ENCODE assay signal across 23 cellular contexts in genomic region chr13:109152941-109153340, GRCh38.
"Had no signal": no experiment of that assay in that cellular context is flagged by ENCODE, and none has a peak within 500 bp of the region (broad histone marks: within the 10 kb centered on the region; RNA-seq: fewer than 3 reads in every experiment).

No MANE protein-coding gene starts in this region.

- ATAC-seq: activated T-cell treated with anti-CD3 and anti-CD28 coated beads, Interleukin-2, amount 50 U/mL, for 4 hours; heart left ventricle; natural killer cell; pancreas; psoas muscle; T-helper 17 cell had no signal

- H3K4me1 ChIP-seq: pancreas, right atrium auricular region had no signal

- H3K36me3 ChIP-seq: cardiac muscle cell, heart left ventricle, left ventricle myocardium inferior, pancreas, right atrium auricular region, thyroid gland had no signal

- H3K27ac ChIP-seq: cardiac muscle cell, heart left ventricle, left ventricle myocardium inferior, pancreas, psoas muscle, right atrium auricular region, thyroid gland had no signal

- H3K4me3 Mint-ChIP-seq: activated naive CD8-positive, alpha-beta T cell treated with anti-CD3 and anti-CD28 coated beads for 36 hours; activated T-cell treated with anti-CD3 and anti-CD28 coated beads, Interleukin-2, amount 50 U/mL, for 4 hours; endodermal cell; mesothelial cell of epicardium; natural killer cell; stimulated activated naive CD8-positive, alpha-beta T cell treated with anti-CD3 and anti-CD28 coated beads, Interleukin-15, Interleukin-2, amounts not matched to agents 100 ng/mL and 50 ng/mL, for 24 hours; T-helper 17 cell had no signal

- H3K4me3 ChIP-seq: cardiac muscle cell, heart left ventricle, left ventricle myocardium inferior, pancreas, psoas muscle, right atrium auricular region, thyroid gland had no signal

- H3K9me3 Mint-ChIP-seq: activated naive CD8-positive, alpha-beta T cell treated with anti-CD3 and anti-CD28 coated beads for 36 hours; activated T-cell treated with anti-CD3 and anti-CD28 coated beads, Interleukin-2, amount 50 U/mL, for 4 hours; endodermal cell; mesothelial cell of epicardium; natural killer cell; stimulated activated naive CD8-positive, alpha-beta T cell treated with anti-CD3 and anti-CD28 coated beads, Interleukin-15, Interleukin-2, amounts not matched to agents 100 ng/mL and 50 ng/mL, for 24 hours had no signal

- H3K4me1 Mint-ChIP-seq: activated naive CD8-positive, alpha-beta T cell treated with anti-CD3 and anti-CD28 coated beads for 36 hours; natural killer cell had no signal

- H3K36me3 Mint-ChIP-seq: activated naive CD8-positive, alpha-beta T cell treated with anti-CD3 and anti-CD28 coated beads for 36 hours; mesothelial cell of epicardium; natural killer cell had no signal

- H3K27ac Mint-ChIP-seq: activated naive CD8-positive, alpha-beta T cell treated with anti-CD3 and anti-CD28 coated beads for 36 hours; endodermal cell; mesothelial cell of epicardium; natural killer cell; stimulated activated naive CD8-positive, alpha-beta T cell treated with anti-CD3 and anti-CD28 coated beads, Interleukin-15, Interleukin-2, amounts not matched to agents 100 ng/mL and 50 ng/mL, for 24 hours; T-helper 17 cell had no signal

- DNase-seq: activated CD4-positive, alpha-beta T cell treated with anti-CD3 and anti-CD28 coated beads for 4 hours; activated CD4-positive, alpha-beta T cell treated with anti-CD3 and anti-CD28 coated beads, Interleukin-2, amount 50 U/mL, for 48 hours; activated CD4-positive, CD25-positive, alpha-beta regulatory T cell; activated CD8-positive, alpha-beta memory T cell treated with anti-CD3 and anti-CD28 coated beads, Interleukin-2, amount 50 U/mL, for 48 hours; activated naive CD4-positive, alpha-beta T cell treated with Interleukin-2 at 50 U/mL for 16 hours; activated naive CD8-positive, alpha-beta T cell treated with anti-CD3 and anti-CD28 coated beads for 36 hours; activated T-cell treated with anti-CD3 and anti-CD28 coated beads, Interleukin-2, amount 50 U/mL, for 4 hours; cortex of kidney; endodermal cell; heart left ventricle; kidney; left ventricle myocardium inferior; natural killer cell; pancreas; psoas muscle; stimulated activated CD4-positive, alpha-beta T cell treated with anti-CD3 and anti-CD28 coated beads, Interleukin-1b, Interleukin-23, amount 100 ng/mL, for 48 hours; substantia nigra; T-helper 17 cell; thyroid gland had no signal

- H3K9me3 ChIP-seq: heart left ventricle, left ventricle myocardium inferior, pancreas, psoas muscle, right atrium auricular region, thyroid gland had no signal

- H3K27me3 ChIP-seq: cardiac muscle cell, heart left ventricle, pancreas, right atrium auricular region, thyroid gland had no signal
